Comparison of ENCODE assay signal across 19 cellular contexts in the genomic region with DNA sequence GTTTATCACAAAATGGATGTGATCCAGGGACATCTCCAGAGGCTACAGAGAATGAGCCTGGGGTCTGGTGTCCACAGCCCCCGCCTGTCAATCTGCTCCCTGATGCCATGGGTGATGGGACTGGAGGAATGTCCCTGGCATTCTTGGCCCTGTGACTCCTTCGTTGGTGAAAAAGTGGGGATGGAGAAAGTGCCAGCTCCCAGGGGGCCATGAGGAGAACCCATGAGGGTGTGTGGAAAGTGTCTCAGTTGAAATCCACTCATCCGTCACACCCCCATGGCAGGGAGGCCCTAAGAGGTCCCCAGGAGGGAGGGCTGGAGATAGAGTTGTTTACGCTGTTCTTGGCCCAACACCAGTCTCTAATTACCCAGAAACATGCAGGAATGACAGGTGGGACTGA.
"Had no signal": no experiment of that assay in that cellular context is flagged by ENCODE, and none has a peak within 500 bp of the region (broad histone marks: within the 10 kb centered on the region; RNA-seq: fewer than 3 reads in every experiment).

No MANE protein-coding gene starts in this region.

- H3K4me1 ChIP-seq: SJCRH30 had no signal

- H3K9me3 ChIP-seq: SJCRH30 had no signal

- DNase-seq: KBM-7; MV-4-11; NCI-H1048; NCI-H1105; NCI-H1436 treated with DMSO at 0.1 percent for 48 hours; NCI-H1694; NCI-H2029 treated with DMSO at 0.1 percent for 48 hours; NCI-H2171; NCI-H226; NCI-H524; NCI-H526 treated with DMSO at 0.1 percent for 48 hours; NCI-H748 treated with DMSO at 0.1 percent for 48 hours; NK-92 treated with Interleukin-12 subunit alpha and Interleukin-12 subunit beta, amount 100 ng/mL, for 24 hours; PC-3; SHP77 treated with DMSO at 0.1 percent for 48 hours; SJCRH30 had no signal

- H3K4me3 ChIP-seq: SJCRH30, SK-N-MC had no signal

- H3K27ac ChIP-seq: RWPE1, SJCRH30, SK-N-MC had no signal

- H3K27me3 ChIP-seq: SJCRH30 had no signal

- H3K36me3 ChIP-seq: SJCRH30 had no signal

- ATAC-seq: Panc1, PC-3 had no signal
